8 cellular contexts compared by ENCODE assay signal in the genomic region with DNA sequence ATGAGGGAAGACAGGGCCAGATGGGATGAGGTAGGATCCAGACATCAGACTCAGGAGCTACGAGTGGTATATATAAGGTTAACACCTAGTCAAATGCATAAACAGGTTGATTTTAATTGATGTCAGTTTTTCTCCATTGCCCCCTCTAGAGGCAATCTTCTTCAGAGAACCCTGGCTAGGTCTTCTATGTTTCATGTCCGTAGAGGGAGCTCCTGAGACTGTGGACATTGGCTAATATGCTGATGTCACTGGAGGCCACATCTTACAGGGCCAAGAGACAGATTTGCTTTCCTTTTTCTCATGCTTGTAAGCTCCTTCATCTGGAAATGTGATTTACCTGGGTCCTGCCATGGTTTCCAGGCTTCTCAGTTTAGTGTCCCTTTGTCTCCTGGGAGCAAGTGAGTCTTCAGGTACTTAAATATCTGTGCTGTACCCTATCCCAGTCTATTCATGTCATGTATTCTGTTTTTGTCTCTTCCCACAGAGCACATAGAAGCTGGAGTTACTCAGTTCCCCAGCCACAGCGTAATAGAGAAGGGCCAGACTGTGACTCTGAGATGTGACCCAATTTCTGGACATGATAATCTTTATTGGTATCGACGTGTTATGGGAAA.
DNase-seq lines count a peak whose midpoint lies in the region; ATAC-seq and TF ChIP-seq lines count a peak whose summit lies in the region.

No MANE protein-coding gene starts in this region.

- no peaks in the 10 kb centered on the region for H3K9me3 Mint-ChIP-seq in activated T-cell treated with anti-CD3 and anti-CD28 coated beads, Interleukin-2, amount 50 U/mL, for 24 hours

- no peak for TF ChIP-seq CTCF in RWPE1 (conservative IDR thresholded peaks at IDR 0.05; ENCODE audit: low read depth)
- TF ChIP-seq CTCF in fibroblast of pulmonary artery (IDR thresholded peaks at IDR 0.05; ENCODE audit: low read length, missing control alignments) = peak; percentile 91
- TF ChIP-seq CTCF in psoas muscle (IDR thresholded peaks at IDR 0.05) = peak; percentile 46

- H3K27me3 Mint-ChIP-seq in activated T-cell treated with anti-CD3 and anti-CD28 coated beads, Interleukin-2, amount 50 U/mL, for 24 hours = no peaks in the 10 kb centered on the region

- CTCF ChIA-PET in RWPE1 (lab: Yijun Ruan, JAX) = interaction anchor here (0.6 to 1.4 kb wide), 6 partner anchors 9 to 209 kb away, joined by 3 to 6 read pairs (median 3); no protein-coding TSS in a partner anchor

- H3K27ac ChIP-seq in RWPE1 = no peak overlapping the region
- no peak overlapping the region for H3K27ac ChIP-seq in psoas muscle

- 58 to 62% (median 60%) methylated on average over 5 of the region's 5 CpGs for WGBS in psoas muscle, 3 donors

- H3K36me3 Mint-ChIP-seq in activated T-cell treated with anti-CD3 and anti-CD28 coated beads, Interleukin-2, amount 50 U/mL, for 24 hours (ENCODE audit: low read depth) = no peaks in the 10 kb centered on the region

- H3K36me3 ChIP-seq in psoas muscle (ENCODE audit: insufficient read depth in 1 of 2, low read depth in 1 of 2) = no peaks in the 10 kb centered on the region

- intact Hi-C loops in psoas muscle (cut with DNase I) = loop anchor here in 1 of 2 donors (5.0 kb wide), 1 partner anchor 50 kb away; no protein-coding TSS in a partner anchor

- ATAC-seq in GM19468 (IDR thresholded peaks at IDR 0.05; ENCODE audit: extremely low read depth, unreplicated experiment) (peak; percentile 70), HG03432 (IDR thresholded peaks at IDR 0.05; ENCODE audit: unreplicated experiment) (peak; percentile 78), psoas muscle (peak; percentile 62 to 86 (median 82))

- no peaks in the 10 kb centered on the region for H3K9me3 ChIP-seq in psoas muscle

- peak overlapping the region; percentile 21 for H3K4me3 Mint-ChIP-seq in activated T-cell treated with anti-CD3 and anti-CD28 coated beads, Interleukin-2, amount 50 U/mL, for 24 hours

- peaks cover 10% of the 10 kb centered on the region for H3K4me1 ChIP-seq in psoas muscle

- no peak for DNase-seq in activated T-cell treated with anti-CD3 and anti-CD28 coated beads, Interleukin-2, amount 50 U/mL, for 24 hours
- no peak for DNase-seq in activated T-cell treated with anti-CD3 and anti-CD28 coated beads, Interleukin-2, amount 50 U/mL, for 48 hours
- peak; percentile 54 for DNase-seq in RWPE1 (ENCODE audit: low spot score)
- peak; percentile 83 for DNase-seq in fibroblast of pulmonary artery (ENCODE audit: low read depth)
- DNase-seq in psoas muscle = no peak
- DNase-seq in NCI-H1048 (lab: John Stamatoyannopoulos, UW) = no peak

- H3K4me3 ChIP-seq in fibroblast of pulmonary artery (replicated peaks; ENCODE audit: low read depth, low read length) (no peak overlapping the region), psoas muscle (no peak overlapping the region)

- POLR2A ChIA-PET in RWPE1 (lab: Yijun Ruan, JAX; ENCODE audit: low non-redundant PET) = no interaction called here

- no peaks in the 10 kb centered on the region for H3K27me3 ChIP-seq in psoas muscle (ENCODE audit: insufficient read depth in 3 of 3, low read length in 2 of 3)

- peak overlapping the region; percentile 27 for H3K27ac Mint-ChIP-seq in activated T-cell treated with anti-CD3 and anti-CD28 coated beads, Interleukin-2, amount 50 U/mL, for 24 hours

- peaks cover 11% of the 10 kb centered on the region for H3K4me1 Mint-ChIP-seq in activated T-cell treated with anti-CD3 and anti-CD28 coated beads, Interleukin-2, amount 50 U/mL, for 24 hours (ENCODE audit: low read depth)

Comparison
In these comparisons a context has a peak if more than half of its experiments do, and no peak if none do; other contexts are left out.
1. DNase-seq: peak in RWPE1 (single experiment) and fibroblast of pulmonary artery (single experiment); none in activated T-cell treated with anti-CD3 and anti-CD28 coated beads, Interleukin-2, amount 50 U/mL, for 24 hours (single experiment), activated T-cell treated with anti-CD3 and anti-CD28 coated beads, Interleukin-2, amount 50 U/mL, for 48 hours (0 of 2), psoas muscle (0 of 2) and NCI-H1048 (single experiment).
2. Peak in every context shown above with its lines, with median percentiles within 50 percentile points of each other: ATAC-seq.